1 cellular context compared by ENCODE assay signal in the genomic region with DNA sequence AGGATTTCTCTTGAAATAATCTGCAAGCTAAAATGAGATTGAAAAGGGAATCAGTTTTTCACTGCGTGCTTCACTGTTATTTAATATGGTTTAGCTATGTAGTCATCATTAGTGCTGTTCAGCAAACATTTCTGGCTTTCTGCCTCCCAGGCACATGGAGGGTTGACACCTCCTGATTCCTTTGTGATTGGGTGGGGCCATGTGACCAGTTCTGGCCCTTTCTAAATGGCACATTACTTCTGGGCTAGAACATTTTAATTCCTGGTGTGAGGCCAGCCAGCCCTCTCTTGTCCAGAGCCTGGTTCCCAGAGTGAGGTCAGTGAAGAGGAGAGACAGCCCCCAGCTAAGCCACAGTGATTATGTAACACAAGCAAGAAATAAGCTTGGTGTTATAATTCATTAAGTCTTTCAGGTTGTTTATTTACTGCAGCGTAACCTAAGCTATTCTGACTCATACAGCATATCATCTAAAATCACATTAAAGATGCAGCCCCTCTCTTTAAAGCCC.
TF ChIP-seq lines count a peak whose summit lies in the region.

No MANE protein-coding gene starts in this region.

TF ChIP-seq in IMR-90, 13 proteins besides CTCF, POLR2A, EP300 and RAD21 (continued from another document):
- TF ChIP-seq, protein P1, sequence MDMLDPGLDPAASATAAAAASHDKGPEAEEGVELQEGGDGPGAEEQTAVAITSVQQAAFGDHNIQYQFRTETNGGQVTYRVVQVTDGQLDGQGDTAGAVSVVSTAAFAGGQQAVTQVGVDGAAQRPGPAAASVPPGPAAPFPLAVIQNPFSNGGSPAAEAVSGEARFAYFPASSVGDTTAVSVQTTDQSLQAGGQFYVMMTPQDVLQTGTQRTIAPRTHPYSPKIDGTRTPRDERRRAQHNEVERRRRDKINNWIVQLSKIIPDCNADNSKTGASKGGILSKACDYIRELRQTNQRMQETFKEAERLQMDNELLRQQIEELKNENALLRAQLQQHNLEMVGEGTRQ (IDR thresholded peaks at IDR 0.05; ENCODE audit: low read depth, low read length) = peak; percentile 89
- TF ChIP-seq MAFK (IDR thresholded peaks at IDR 0.05; ENCODE audit: low read depth, low read length) (no peak), SMC3 (IDR thresholded peaks at IDR 0.05; ENCODE audit: low read depth, low read length) (no peak), RFX5 (IDR thresholded peaks at IDR 0.05; ENCODE audit: low read depth, low read length) (peak; percentile 51; the same call in 1 of the 2 replicates), NFE2L2 (IDR thresholded peaks at IDR 0.05; ENCODE audit: low read depth, low read length) (no peak), MXI1 (IDR thresholded peaks at IDR 0.05; ENCODE audit: borderline replicate concordance, low read depth, low read length) (peak; percentile 59; the same call in 1 of the 2 replicates), RCOR1 (IDR thresholded peaks at IDR 0.05; ENCODE audit: insufficient replicate concordance, low read length) (no peak), CEBPB (IDR thresholded peaks at IDR 0.05; ENCODE audit: low read depth, low read length) (peak; percentile 81), FOS (IDR thresholded peaks at IDR 0.05; ENCODE audit: low read depth, low read length) (peak; percentile 72), CHD1 (IDR thresholded peaks at IDR 0.05; ENCODE audit: low read depth, low read length) (no peak)
- TF ChIP-seq, protein P2, sequence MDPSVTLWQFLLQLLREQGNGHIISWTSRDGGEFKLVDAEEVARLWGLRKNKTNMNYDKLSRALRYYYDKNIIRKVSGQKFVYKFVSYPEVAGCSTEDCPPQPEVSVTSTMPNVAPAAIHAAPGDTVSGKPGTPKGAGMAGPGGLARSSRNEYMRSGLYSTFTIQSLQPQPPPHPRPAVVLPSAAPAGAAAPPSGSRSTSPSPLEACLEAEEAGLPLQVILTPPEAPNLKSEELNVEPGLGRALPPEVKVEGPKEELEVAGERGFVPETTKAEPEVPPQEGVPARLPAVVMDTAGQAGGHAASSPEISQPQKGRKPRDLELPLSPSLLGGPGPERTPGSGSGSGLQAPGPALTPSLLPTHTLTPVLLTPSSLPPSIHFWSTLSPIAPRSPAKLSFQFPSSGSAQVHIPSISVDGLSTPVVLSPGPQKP (IDR thresholded peaks at IDR 0.05; ENCODE audit: borderline replicate concordance, low read depth, low read length) = no peak
